Comparison of ENCODE assay signal across 8 cellular contexts in genomic region chr22:45284705-45285305, GRCh38. TPM values are rescaled to one million over a fixed set of nuclear protein-coding genes. Genes with fewer than 3 reads are reported as not detected.
DNase-seq lines count a peak whose midpoint lies in the region; ATAC-seq and TF ChIP-seq lines count a peak whose summit lies in the region.

UPK3A (plus strand) TSS chr22:45284949; CDS start chr22:45285014, 65 bp downstream.

- intact Hi-C loops in heart right ventricle (cut with DNase I), result no loop called here

- 3 to 4% methylated on average over 45 to 47 of the region's 47 CpGs for WGBS in heart right ventricle, 2 donors

- peaks cover 5 to 40% (median 12%) of the 10 kb centered on the region in 9 donors for H3K4me1 ChIP-seq in heart right ventricle

- ATAC-seq in heart right ventricle, result peak; percentile 81 to 94 (median 90)
- ATAC-seq in GM21367 (IDR thresholded peaks at IDR 0.05; ENCODE audit: unreplicated experiment), result no peak

- peaks cover 0 to 28% (median 15%) of the 10 kb centered on the region in 7 donors for H3K27me3 ChIP-seq in heart right ventricle

- no peaks in the 10 kb centered on the region for H3K36me3 ChIP-seq in heart right ventricle

- H3K27ac ChIP-seq in heart right ventricle, result peak within 1 kb of the TSS in 2 of 10 donors; percentile 6 to 9

- peak within 1 kb of the TSS; percentile 6 to 48 (median 40) for H3K4me3 ChIP-seq in heart right ventricle

- TF ChIP-seq CTCF in heart right ventricle (IDR thresholded peaks at IDR 0.05), result no peak

- H3K9me3 ChIP-seq in heart right ventricle, result no peaks in the 10 kb centered on the region

- DNase-seq in DMS79 treated with DMSO at 0.1 percent for 48 hours (lab: John Stamatoyannopoulos, UW) (peak; percentile 31), NCI-H774 (lab: John Stamatoyannopoulos, UW) (peak; percentile 55), activated gamma-delta T cell (lab: John Stamatoyannopoulos, UW) (peak; percentile 26), heart right ventricle (peak; percentile 42 to 76), retina (peak; percentile 75), SIG-M5 (lab: John Stamatoyannopoulos, UW) (no peak), UCSD-AML1 (lab: John Stamatoyannopoulos, UW; ENCODE audit: unreplicated experiment) (no peak)

RNA-seq across cellular contexts. Expression of gene UPK3A, which starts in this region (rescaled TPM):
- total RNA-seq in heart right ventricle, result not detected
- polyA plus RNA-seq in heart right ventricle, result under 1 TPM in 1 of 2 donors, not detected in 1; 0.48 TPM

Comparison
In these comparisons a context has a peak if more than half of its experiments do, and no peak if none do; other contexts are left out.
1. Peak in DNase-seq, ATAC-seq and H3K4me3 ChIP-seq in heart right ventricle; RNA of the gene not detected or under 1 TPM.
2. DNase-seq: peak in DMS79 treated with DMSO at 0.1 percent for 48 hours (single experiment), NCI-H774 (single experiment), activated gamma-delta T cell (single experiment) and retina (single experiment); none in SIG-M5 (single experiment) and UCSD-AML1 (single experiment).